ENCODE assay signal across 15 cellular contexts in genomic region chrX:136261316-136261715, GRCh38. TPM values are rescaled to one million over a fixed set of nuclear protein-coding genes. Genes with fewer than 3 reads are reported as not detected.
DNase-seq lines count a peak whose midpoint lies in the region; ATAC-seq, FAIRE-seq and TF ChIP-seq lines count a peak whose summit lies in the region.
"Had no signal": no experiment of that assay in that cellular context is flagged by ENCODE, and none has a peak within 500 bp of the region (broad histone marks: within the 10 kb centered on the region; RNA-seq: fewer than 3 reads in every experiment).

No MANE protein-coding gene starts in this region.

- peak overlapping the region in 1 of 2 experiments; percentile 76; a peak in 2 of 4 replicates for H4K8ac ChIP-seq in IMR-90 (ENCODE audit: low read depth in 2 of 2, low read length in 2 of 2)

- H3K4me1 Mint-ChIP-seq in astrocyte (ENCODE audit: low read depth, unreplicated experiment) = peaks cover 32% of the 10 kb centered on the region

- ATAC-seq in IMR-90 (ENCODE audit: low read depth) (peak; percentile 12; the same call in 1 of the 2 replicates), HG03571 (IDR thresholded peaks at IDR 0.05; ENCODE audit: unreplicated experiment) (no peak)

- peak overlapping the region; percentile 57; the same call in 1 of the 2 replicates for H3K18ac ChIP-seq in IMR-90 (ENCODE audit: low read depth, low read length)

- no peak for TF ChIP-seq POLR2A in IMR-90 (IDR thresholded peaks at IDR 0.05; ENCODE audit: low read depth, low read length)

- no peaks in the 10 kb centered on the region for H3K9me3 ChIP-seq in IMR-90 (ENCODE audit: control insufficient read depth, insufficient read depth, low read length)
- H3K9me3 ChIP-seq in astrocyte (ENCODE audit: insufficient read depth, low read depth, low read length) = no peaks in the 10 kb centered on the region
- no peaks in the 10 kb centered on the region for H3K9me3 ChIP-seq in fibroblast of lung (ENCODE audit: control insufficient read depth, insufficient read depth, low read depth, low read length)
- no peaks in the 10 kb centered on the region for H3K9me3 ChIP-seq in tibial artery

- in situ Hi-C loops in IMR-90 (cut with MboI; ENCODE audit: low sequenced_read_pairs) = no loop called here

- DNase-seq in IMR-90 (peak; percentile 40), astrocyte (ENCODE audit: low read depth) (no peak), fibroblast of lung (ENCODE audit: low read depth in 2 of 2) (no peak), tibial artery (no peak), NCI-H1436 treated with DMSO at 0.1 percent for 48 hours (lab: John Stamatoyannopoulos, UW) (no peak)
- DNase-seq in central memory CD4-positive, alpha-beta T cell = no peak
- DNase-seq in stimulated activated CD4-positive, alpha-beta T cell treated with anti-CD3 and anti-CD28 coated beads, Interleukin-4, amount 100 ng/mL, for 4 hours = no peak
- DNase-seq: C1 segment of cervical spinal cord, DMS 273 treated with DMSO at 0.1 percent for 48 hours, H9, MV-4-11, NCI-H146, NCI-H2081 treated with DMSO at 0.1 percent for 48 hours, Right ventricle myocardium superior had no signal

- no TSS peak for BruUV-seq in IMR-90 (replicated peaks; lab: Mats Ljungman, UMichigan)

- H2AK5ac ChIP-seq in IMR-90 (ENCODE audit: low read depth, low read length) = peak overlapping the region; percentile 44; the same call in 1 of the 2 replicates

- TF ChIP-seq RAD21 in IMR-90 (IDR thresholded peaks at IDR 0.05; ENCODE audit: low read length) = no peak

- peak overlapping the region; percentile 59 for H2BK120ac ChIP-seq in IMR-90 (ENCODE audit: low read depth, low read length)

- no peaks in the 10 kb centered on the region for H3K27me3 ChIP-seq in IMR-90 (ENCODE audit: control insufficient read depth, insufficient read depth, low read length)
- no peaks in the 10 kb centered on the region for H3K27me3 ChIP-seq in astrocyte (ENCODE audit: insufficient read depth, low read length)
- H3K27me3 ChIP-seq in fibroblast of lung (ENCODE audit: control insufficient read depth, insufficient read depth, low read length) = no peaks in the 10 kb centered on the region
- no peaks in the 10 kb centered on the region for H3K27me3 ChIP-seq in tibial artery

- intact Hi-C loops in IMR-90 (cut with micrococcal nuclease) = loop anchor here (10.0 kb wide), 1 partner anchor 433 kb away; no protein-coding TSS in a partner anchor
- intact Hi-C loops in tibial artery (cut with DNase I; ENCODE audit: low total_unique reads) = loop anchor here (5.0 kb wide), 1 partner anchor 94 kb away; no protein-coding TSS in a partner anchor

- WGBS in IMR-90 (ENCODE audit: extremely low coverage in 2 of 2, insufficient read length in 1 of 2), 2 experiments = no CpG with 5 or more reads among the region's 6 CpGs

- no peak for FAIRE-seq in astrocyte (lab: Jason Lieb, UNC)

- no peaks in the 10 kb centered on the region for H3K9me3 Mint-ChIP-seq in astrocyte (ENCODE audit: unreplicated experiment)

- H3K4ac ChIP-seq in IMR-90 (ENCODE audit: low read depth, low read length) = peak overlapping the region; percentile 74; the same call in 1 of the 2 replicates

- peaks cover 17% of the 10 kb centered on the region for H3K4me1 ChIP-seq in IMR-90 (ENCODE audit: control insufficient read depth, insufficient read depth, low read length)
- H3K4me1 ChIP-seq in astrocyte (ENCODE audit: insufficient read depth, low read length) = peaks cover 24% of the 10 kb centered on the region
- H3K4me1 ChIP-seq in fibroblast of lung (ENCODE audit: control insufficient read depth, extremely low read depth, insufficient read depth, low read length) = peaks cover 18% of the 10 kb centered on the region
- peaks cover 0 to 74% (median 13%) of the 10 kb centered on the region in 4 donors for H3K4me1 ChIP-seq in tibial artery

- CTCF ChIA-PET in IMR-90 (lab: Yijun Ruan, JAX) = interaction anchor here (0.5 kb wide), 1 partner anchor 292 kb away, joined by 3 read pairs; no protein-coding TSS in a partner anchor

- H3K79me2 ChIP-seq in astrocyte (ENCODE audit: insufficient read depth, low read length) (no peaks in the 10 kb centered on the region), fibroblast of lung (ENCODE audit: control insufficient read depth, insufficient read depth, low read length) (no peaks in the 10 kb centered on the region)

- H2BK5ac ChIP-seq in IMR-90 (ENCODE audit: low read depth, low read length, poor library complexity, severe bottlenecking) = peak overlapping the region; percentile 85

- TF ChIP-seq CTCF in IMR-90 (conservative IDR thresholded peaks at IDR 0.05; ENCODE audit: low read depth, low read length) (no peak), astrocyte (IDR thresholded peaks at IDR 0.05; ENCODE audit: insufficient read depth, low read depth, low read length) (no peak), fibroblast of lung (conservative IDR thresholded peaks at IDR 0.05 in 1 of 2, IDR thresholded peaks at IDR 0.05 in 1 of 2; ENCODE audit: low read depth in 1 of 2, low read length in 2 of 2) (no peak), tibial artery (IDR thresholded peaks at IDR 0.05) (no peak)

- H3K23ac ChIP-seq in IMR-90 (ENCODE audit: low read depth, low read length) = peak overlapping the region; percentile 56; the same call in 1 of the 2 replicates

- H3K27ac ChIP-seq in IMR-90 (ENCODE audit: insufficient read depth, low read length) (peak overlapping the region; percentile 72), astrocyte (ENCODE audit: low read depth, low read length) (peak overlapping the region; percentile 79), fibroblast of lung (ENCODE audit: insufficient read depth, low read length) (peak overlapping the region; percentile 71), tibial artery (peak overlapping the region; percentile 81 to 83)

- no peaks in the 10 kb centered on the region for H3K27me3 Mint-ChIP-seq in astrocyte (ENCODE audit: low read depth, unreplicated experiment)

- peaks cover 13% of the 10 kb centered on the region; the same call in 1 of the 2 replicates for H3K9me1 ChIP-seq in IMR-90 (ENCODE audit: insufficient read depth, low read length)

- no peak overlapping the region for H3K14ac ChIP-seq in IMR-90 (replicated peaks; ENCODE audit: low read depth, low read length)

- H3K9ac ChIP-seq in IMR-90 (ENCODE audit: low read depth, low read length) = no peak overlapping the region
- peak overlapping the region; percentile 47 for H3K9ac ChIP-seq in astrocyte (ENCODE audit: low read length)
- no peak overlapping the region for H3K9ac ChIP-seq in fibroblast of lung (ENCODE audit: insufficient read depth, low read length)

- POLR2A ChIA-PET in IMR-90 (lab: Charles Lee; ENCODE audit: unreplicated experiment) = no interaction called here

- no peak overlapping the region for H3K4me3 Mint-ChIP-seq in astrocyte (ENCODE audit: unreplicated experiment)
- H3K4me3 Mint-ChIP-seq: H9 had no signal

- no peak overlapping the region for H3K4me3 ChIP-seq in IMR-90 (ENCODE audit: insufficient read depth, low read depth, low read length)
- H3K4me3 ChIP-seq in astrocyte (ENCODE audit: insufficient read depth, low read depth, low read length) = no peak overlapping the region
- no peak overlapping the region for H3K4me3 ChIP-seq in fibroblast of lung (replicated peaks in 1 of 4; ENCODE audit: control extremely low read depth in 1 of 4, insufficient read depth in 1 of 4, low read depth in 3 of 4, low read length in 4 of 4)
- no peak overlapping the region for H3K4me3 ChIP-seq in tibial artery

- H2AFZ ChIP-seq in IMR-90 (replicated peaks; ENCODE audit: low read length, poor library complexity) (peak overlapping the region; percentile 72), astrocyte (ENCODE audit: low read depth, low read length) (no peak overlapping the region), fibroblast of lung (ENCODE audit: low read length) (no peak overlapping the region)

- H4K5ac ChIP-seq in IMR-90 (ENCODE audit: low read depth, low read length) = peak overlapping the region; percentile 53; the same call in 1 of the 2 replicates

- no peaks in the 10 kb centered on the region for H3K36me3 Mint-ChIP-seq in astrocyte (ENCODE audit: low read depth, unreplicated experiment)

- H2AK9ac ChIP-seq in IMR-90 (replicated peaks; ENCODE audit: low read depth, low read length, poor library complexity) = no peak overlapping the region

- 0 out of 2 replicates have a peak overlapping the region, but pooled peaks have one; percentile 41 for H3K56ac ChIP-seq in IMR-90 (ENCODE audit: extremely low read depth, insufficient read depth, low read length)

- no peaks in the 10 kb centered on the region for H3K36me3 ChIP-seq in IMR-90 (ENCODE audit: control insufficient read depth, insufficient read depth, low read length)
- no peaks in the 10 kb centered on the region for H3K36me3 ChIP-seq in astrocyte (ENCODE audit: insufficient read depth, low read length)
- no peaks in the 10 kb centered on the region for H3K36me3 ChIP-seq in fibroblast of lung (ENCODE audit: control insufficient read depth, insufficient read depth, low read length)
- no peaks in the 10 kb centered on the region for H3K36me3 ChIP-seq in tibial artery

- H2BK20ac ChIP-seq in IMR-90 (ENCODE audit: low read depth, low read length) = peak overlapping the region; percentile 48; the same call in 1 of the 2 replicates

- no peak overlapping the region for H4K91ac ChIP-seq in IMR-90 (ENCODE audit: insufficient read depth, low read depth, low read length)

- no peak overlapping the region for H3K27ac Mint-ChIP-seq in astrocyte (ENCODE audit: unreplicated experiment)
- H3K27ac Mint-ChIP-seq: H9 had no signal

- H3K4me2 ChIP-seq in IMR-90 (ENCODE audit: low read depth, low read length) = peak overlapping the region; percentile 66
- H3K4me2 ChIP-seq in astrocyte (ENCODE audit: low read length) = peak overlapping the region; percentile 47
- H3K4me2 ChIP-seq in fibroblast of lung (ENCODE audit: extremely low read depth, insufficient read depth, low read length) = no peak overlapping the region

- dilution Hi-C loops in IMR-90 (cut with HindIII; ENCODE audit: low sequenced_read_pairs, unreplicated experiment) = no loop called here

- H2BK15ac ChIP-seq in IMR-90 (ENCODE audit: low read depth, low read length) = no peak overlapping the region; the same call in 2 of the 3 replicates

- H4K20me1 ChIP-seq in IMR-90 (ENCODE audit: insufficient read depth, low read length) (no peaks in the 10 kb centered on the region), astrocyte (ENCODE audit: insufficient read depth, low read length) (no peaks in the 10 kb centered on the region), fibroblast of lung (ENCODE audit: control insufficient read depth, extremely low read depth, insufficient read depth, low read length) (no peaks in the 10 kb centered on the region)

- no peaks in the 10 kb centered on the region for H3K79me1 ChIP-seq in IMR-90 (ENCODE audit: low read depth in 1 of 2, low read length in 2 of 2)

RNA-seq across cellular contexts. Expression of gene MAP7D3, which starts 10.1 kb away (rescaled TPM):
- total RNA-seq in IMR-90 (2012; rRNA removed) (21.7 and 23.8 TPM in 2 replicates), astrocyte (15.0 and 19.4 TPM in 2 replicates), fibroblast of lung (19.0 and 20.5 TPM in 2 replicates)
- polyA plus RNA-seq in IMR-90 (2012; rRNA removed) (9.7 and 10.0 TPM in 2 replicates), fibroblast of lung (18.4 and 30.7 TPM in 2 replicates)
- polyA plus RNA-seq in IMR-90 (2012; cell fraction: cytosol; rRNA removed) = 4.4 and 5.7 TPM in 2 replicates
- polyA plus RNA-seq in IMR-90 (2012; cell fraction: nucleus; rRNA removed; ENCODE audit: low replicate concordance) = 6.1 and 14.1 TPM in 2 replicates
- 23.0 and 40.2 TPM in 2 replicates for polyA plus RNA-seq in fibroblast of lung (2012)
- polyA minus RNA-seq in fibroblast of lung (ENCODE audit: low replicate concordance) = 22.0 and 25.2 TPM in 2 replicates

RNA-seq across cellular contexts. Expression of gene ADGRG4, which starts 39.4 kb away (rescaled TPM):
- total RNA-seq in IMR-90 (2012; rRNA removed) = not detected in 2 replicates
- polyA plus RNA-seq in IMR-90 (2012; rRNA removed) = under 0.01 TPM in 1 of 2 replicates, not detected in the other
- not detected in 2 replicates for polyA plus RNA-seq in IMR-90 (2012; cell fraction: cytosol; rRNA removed)
- 0.02 TPM in 1 of 2 replicates, not detected in the other for polyA plus RNA-seq in IMR-90 (2012; cell fraction: nucleus; rRNA removed; ENCODE audit: low replicate concordance)
- total RNA-seq in astrocyte = 0.14 and 0.19 TPM in 2 replicates
- not detected in 2 replicates for total RNA-seq in fibroblast of lung
- 0.03 TPM in 1 of 2 replicates, not detected in the other for polyA plus RNA-seq in fibroblast of lung
- 0.01 TPM in 1 of 2 replicates, not detected in the other for polyA plus RNA-seq in fibroblast of lung (2012)
- not detected in 2 replicates for polyA minus RNA-seq in fibroblast of lung (ENCODE audit: low replicate concordance)
- total RNA-seq: H9, Right ventricle myocardium superior had no signal
